Comparison of ENCODE assay signal across 19 cellular contexts in the genomic region with DNA sequence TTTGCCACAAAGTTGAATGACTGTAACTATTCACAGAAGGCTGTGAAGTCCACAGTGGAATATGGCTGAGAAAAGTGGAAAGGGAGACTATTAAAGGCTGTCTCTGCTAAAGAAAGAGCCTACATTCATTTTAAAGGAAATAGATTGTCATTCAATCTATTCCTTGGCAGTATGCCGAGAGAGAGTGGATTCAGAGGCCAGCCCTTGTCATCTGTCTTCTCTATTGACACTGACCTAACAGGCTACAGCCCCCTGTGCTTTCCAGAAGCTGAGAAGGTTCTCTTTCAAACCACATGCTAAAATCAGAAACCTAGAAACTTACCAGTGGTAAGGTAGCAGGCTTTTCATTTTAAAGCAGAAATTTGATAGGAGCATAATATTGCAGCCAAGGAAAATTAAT.
"Had no signal": no experiment of that assay in that cellular context is flagged by ENCODE, and none has a peak within 500 bp of the region (broad histone marks: within the 10 kb centered on the region; RNA-seq: fewer than 3 reads in every experiment).

No MANE protein-coding gene starts in this region.

- ATAC-seq: esophagus mucosa; heart left ventricle; left colon; left ventricle myocardium superior; pancreas; right cardiac atrium; stimulated activated effector memory CD8-positive, alpha-beta T cell treated with anti-CD3 and anti-CD28 coated beads, Interleukin-12 subunit alpha, Interleukin-12 subunit beta, amount 100 ng/mL, for 72 hours; stimulated activated naive CD8-positive, alpha-beta T cell treated with anti-CD3 and anti-CD28 coated beads, Interleukin-15, Interleukin-2, amounts not matched to agents 100 U/mL and 50 U/mL, for 24 hours had no signal

- DNase-seq: dorsolateral prefrontal cortex; effector CD8-positive, alpha-beta T cell; heart left ventricle; hippocampal formation; left colon; left ventricle myocardium superior; mesenchymal stem cell; midbrain; naive B cell; occipital lobe; pancreas; right cardiac atrium; small intestine; stimulated activated CD4-positive, alpha-beta T cell treated with anti-CD3 and anti-CD28 coated beads, Interleukin-4, amount 100 ng/mL, for 1 hour; stimulated activated CD8-positive, alpha-beta memory T cell treated with anti-CD3 and anti-CD28 coated beads, Interleukin-4, amount 100 ng/mL, for 48 hours; stimulated activated naive CD8-positive, alpha-beta T cell treated with anti-CD3 and anti-CD28 coated beads, Interleukin-15, Interleukin-2, amounts not matched to agents 100 U/mL and 50 U/mL, for 24 hours; thyroid gland had no signal
